ENCODE assay signal across 8 cellular contexts in genomic region chr6:27472617-27473400, GRCh38. TPM values are rescaled to one million over a fixed set of nuclear protein-coding genes. Genes with fewer than 3 reads are reported as not detected.
A peak's percentile ranks its signal among the peaks of the same experiment; 100 is the strongest.
DNase-seq lines count a peak whose midpoint lies in the region; ATAC-seq and TF ChIP-seq lines count a peak whose summit lies in the region.

ZNF184 (minus strand) TSS chr6:27473105; CDS start chr6:27472294, 811 bp downstream.

- H3K56ac ChIP-seq in IMR-90 (ENCODE audit: extremely low read depth, insufficient read depth, low read length), result peak within 1 kb of the TSS; percentile 92

- no peaks in the 10 kb centered on the region for H3K27me3 ChIP-seq in IMR-90 (ENCODE audit: control insufficient read depth, insufficient read depth, low read length)

- peak within 1 kb of the TSS; percentile 94 for H2AK9ac ChIP-seq in IMR-90 (replicated peaks; ENCODE audit: low read depth, low read length, poor library complexity)

- WGBS in IMR-90 (ENCODE audit: extremely low coverage in 2 of 2, insufficient read length in 1 of 2), 2 experiments, result 0% methylated on average over 25 of the region's 56 CpGs; no CpG with 5 or more reads in 1 of the 2 experiments

- H4K91ac ChIP-seq in IMR-90 (ENCODE audit: insufficient read depth, low read depth, low read length), result peak within 1 kb of the TSS; percentile 84

- peak; percentile 82 for TF ChIP-seq POLR2A in IMR-90 (IDR thresholded peaks at IDR 0.05; ENCODE audit: low read depth, low read length)

- no peaks in the 10 kb centered on the region for H3K9me3 ChIP-seq in IMR-90 (ENCODE audit: control insufficient read depth, insufficient read depth, low read length)
- H3K9me3 ChIP-seq in mucosa of descending colon, result no peaks in the 10 kb centered on the region

- H3K36me3 ChIP-seq in IMR-90 (ENCODE audit: control insufficient read depth, insufficient read depth, low read length) (no peaks in the 10 kb centered on the region), mucosa of descending colon (ENCODE audit: low read depth) (no peaks in the 10 kb centered on the region)

- H2AK5ac ChIP-seq in IMR-90 (ENCODE audit: low read depth, low read length), result peak within 1 kb of the TSS; percentile 43

- H3K4me3 ChIP-seq in IMR-90 (ENCODE audit: insufficient read depth, low read depth, low read length) (peak within 1 kb of the TSS; percentile 60), mucosa of descending colon (peak within 1 kb of the TSS; percentile 54)

- dilution Hi-C loops in IMR-90 (cut with HindIII; ENCODE audit: low sequenced_read_pairs, unreplicated experiment), result no loop called here

- no peak within 1 kb of the TSS; the same call in 1 of the 2 replicates for H2BK20ac ChIP-seq in IMR-90 (ENCODE audit: low read depth, low read length)

- H3K14ac ChIP-seq in IMR-90 (replicated peaks; ENCODE audit: low read depth, low read length), result peak within 1 kb of the TSS; percentile 86

- POLR2A ChIA-PET in IMR-90 (lab: Charles Lee; ENCODE audit: unreplicated experiment), result no interaction called here

- intact Hi-C loops in IMR-90 (cut with micrococcal nuclease) (loop anchor here (1.0 to 10.0 kb wide), 6 partner anchors 178 to 1472 kb away; no protein-coding TSS in a partner anchor), mucosa of descending colon (cut with DNase I, micrococcal nuclease) (loop anchor here in 1 of 2 donors (10.0 kb wide), 1 partner anchor 288 kb away; no protein-coding TSS in a partner anchor)

- no peaks in the 10 kb centered on the region for H3K9me1 ChIP-seq in IMR-90 (ENCODE audit: insufficient read depth, low read length)

- H3K23ac ChIP-seq in IMR-90 (ENCODE audit: low read depth, low read length), result peak within 1 kb of the TSS; percentile 70

- H3K79me1 ChIP-seq in IMR-90 (ENCODE audit: low read depth in 1 of 2, low read length in 2 of 2), result peaks cover 5 to 9% of the 10 kb centered on the region in 2 experiments; a peak in 3 of 4 replicates

- BruUV-seq in IMR-90 (replicated peaks; lab: Mats Ljungman, UMichigan), result no TSS peak

- DNase-seq in DMS114 treated with DMSO at 0.1 percent for 48 hours (lab: John Stamatoyannopoulos, UW; ENCODE audit: unreplicated experiment), result peak; percentile 98
- DNase-seq in IMR-90, result peak; percentile 98
- peak; percentile 99 for DNase-seq in OCI-M1 (lab: John Stamatoyannopoulos, UW)
- peak; percentile 66 for DNase-seq in activated T-cell treated with anti-CD3 and anti-CD28 coated beads for 4 hours
- peak; percentile 93 for DNase-seq in epithelial cell of prostate (ENCODE audit: low read depth, low spot score)
- peak; percentile 97 to 98 (median 97) for DNase-seq in mucosa of descending colon
- DNase-seq in stimulated activated CD8-positive, alpha-beta memory T cell treated with anti-CD3 and anti-CD28 coated beads, Interleukin-4, amount 100 ng/mL, for 24 hours (ENCODE audit: low read depth), result peak; percentile 81

- CTCF ChIA-PET in IMR-90 (lab: Yijun Ruan, JAX), result no interaction called here

- in situ Hi-C loops in IMR-90 (cut with MboI; ENCODE audit: low sequenced_read_pairs), result loop anchor here (10.0 kb wide), 2 partner anchors 308 to 422 kb away; a partner anchor contains a TSS

- H3K4me1 ChIP-seq in IMR-90 (ENCODE audit: control insufficient read depth, insufficient read depth, low read length) (no peaks in the 10 kb centered on the region), mucosa of descending colon (ENCODE audit: low read depth) (peaks cover 12% of the 10 kb centered on the region)

- TF ChIP-seq RAD21 in IMR-90 (IDR thresholded peaks at IDR 0.05; ENCODE audit: low read length), result no peak

- H4K20me1 ChIP-seq in IMR-90 (ENCODE audit: insufficient read depth, low read length), result no peaks in the 10 kb centered on the region

- peak within 1 kb of the TSS; percentile 80 to 95 for H4K8ac ChIP-seq in IMR-90 (ENCODE audit: low read depth in 2 of 2, low read length in 2 of 2)

- TF ChIP-seq CTCF in IMR-90 (conservative IDR thresholded peaks at IDR 0.05; ENCODE audit: low read depth, low read length) (no peak; the same call in 1 of the 2 replicates), mucosa of descending colon (IDR thresholded peaks at IDR 0.05) (no peak)

- peak within 1 kb of the TSS; percentile 25 for H3K18ac ChIP-seq in IMR-90 (ENCODE audit: low read depth, low read length)

- H2AFZ ChIP-seq in IMR-90 (replicated peaks; ENCODE audit: low read length, poor library complexity), result peak within 1 kb of the TSS; percentile 99

- H4K5ac ChIP-seq in IMR-90 (ENCODE audit: low read depth, low read length), result peak within 1 kb of the TSS; percentile 46

- peak within 1 kb of the TSS; percentile 75 for H3K4me2 ChIP-seq in IMR-90 (ENCODE audit: low read depth, low read length)

- H2BK15ac ChIP-seq in IMR-90 (ENCODE audit: low read depth, low read length), result peak within 1 kb of the TSS; percentile 66; the same call in 1 of the 3 replicates

- peak within 1 kb of the TSS; percentile 90 for H3K4ac ChIP-seq in IMR-90 (ENCODE audit: low read depth, low read length)

- H3K27ac ChIP-seq in IMR-90 (ENCODE audit: insufficient read depth, low read length) (peak within 1 kb of the TSS; percentile 74), epithelial cell of prostate (peak within 1 kb of the TSS; percentile 85)

- peak within 1 kb of the TSS; percentile 69 for H2BK5ac ChIP-seq in IMR-90 (ENCODE audit: low read depth, low read length, poor library complexity, severe bottlenecking)

- ATAC-seq in GM21528 (IDR thresholded peaks at IDR 0.05; ENCODE audit: low FRiP score, unreplicated experiment) (peak; percentile 87), IMR-90 (ENCODE audit: low read depth) (peak; percentile 96), mucosa of descending colon (peak; percentile 97)

- peak within 1 kb of the TSS; percentile 75 for H3K9ac ChIP-seq in IMR-90 (ENCODE audit: low read depth, low read length)

- H2BK120ac ChIP-seq in IMR-90 (ENCODE audit: low read depth, low read length), result peak within 1 kb of the TSS; percentile 31

TF ChIP-seq in IMR-90, 13 proteins besides CTCF, POLR2A, EP300 and RAD21:
- TF ChIP-seq RCOR1 (IDR thresholded peaks at IDR 0.05; ENCODE audit: insufficient replicate concordance, low read length) (peak; percentile 8), MAZ (IDR thresholded peaks at IDR 0.05; ENCODE audit: borderline replicate concordance, low read depth, low read length) (peak; percentile 73; the same call in 1 of the 2 replicates), BHLHE40 (IDR thresholded peaks at IDR 0.05; ENCODE audit: low read depth, low read length) (no peak), RFX5 (IDR thresholded peaks at IDR 0.05; ENCODE audit: low read depth, low read length) (no peak), CHD1 (IDR thresholded peaks at IDR 0.05; ENCODE audit: low read depth, low read length) (no peak), MAFK (IDR thresholded peaks at IDR 0.05; ENCODE audit: low read depth, low read length) (no peak), MXI1 (IDR thresholded peaks at IDR 0.05; ENCODE audit: borderline replicate concordance, low read depth, low read length) (peak; percentile 70; the same call in 1 of the 2 replicates)
- TF ChIP-seq, protein P1, sequence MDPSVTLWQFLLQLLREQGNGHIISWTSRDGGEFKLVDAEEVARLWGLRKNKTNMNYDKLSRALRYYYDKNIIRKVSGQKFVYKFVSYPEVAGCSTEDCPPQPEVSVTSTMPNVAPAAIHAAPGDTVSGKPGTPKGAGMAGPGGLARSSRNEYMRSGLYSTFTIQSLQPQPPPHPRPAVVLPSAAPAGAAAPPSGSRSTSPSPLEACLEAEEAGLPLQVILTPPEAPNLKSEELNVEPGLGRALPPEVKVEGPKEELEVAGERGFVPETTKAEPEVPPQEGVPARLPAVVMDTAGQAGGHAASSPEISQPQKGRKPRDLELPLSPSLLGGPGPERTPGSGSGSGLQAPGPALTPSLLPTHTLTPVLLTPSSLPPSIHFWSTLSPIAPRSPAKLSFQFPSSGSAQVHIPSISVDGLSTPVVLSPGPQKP (IDR thresholded peaks at IDR 0.05; ENCODE audit: borderline replicate concordance, low read depth, low read length), result 0 out of 2 replicates have a peak, but pooled peaks have one; percentile 56

RNA-seq across cellular contexts. Expression of gene ZNF184, which starts in this region (rescaled TPM):
- total RNA-seq in IMR-90 (2012; rRNA removed) (8.1 and 10.6 TPM in 2 replicates), mucosa of descending colon (1 to 10 TPM; 6.0 to 7.0 (median 6.2) TPM)
- 2.0 and 2.8 TPM in 2 replicates for polyA plus RNA-seq in IMR-90 (2012; rRNA removed)
- 0.26 and 0.49 TPM in 2 replicates for polyA plus RNA-seq in IMR-90 (2012; cell fraction: cytosol; rRNA removed)
- 0.17 and 3.2 TPM in 2 replicates for polyA plus RNA-seq in IMR-90 (2012; cell fraction: nucleus; rRNA removed; ENCODE audit: low replicate concordance)

Comparison
In these comparisons a context has a peak if more than half of its experiments do, and no peak if none do; other contexts are left out.
1. Peak in every context shown above with its lines: DNase-seq, ATAC-seq, H3K4me3 ChIP-seq and H3K27ac ChIP-seq.